2 cellular contexts compared by ENCODE assay signal in genomic region chr10:33883881-33884280, GRCh38.
TF ChIP-seq lines count a peak whose summit lies in the region.

No MANE protein-coding gene starts in this region.

TF ChIP-seq in A549, 52 proteins besides CTCF, POLR2A, EP300 and RAD21 (continued from another document):
- TF ChIP-seq, protein P1, sequence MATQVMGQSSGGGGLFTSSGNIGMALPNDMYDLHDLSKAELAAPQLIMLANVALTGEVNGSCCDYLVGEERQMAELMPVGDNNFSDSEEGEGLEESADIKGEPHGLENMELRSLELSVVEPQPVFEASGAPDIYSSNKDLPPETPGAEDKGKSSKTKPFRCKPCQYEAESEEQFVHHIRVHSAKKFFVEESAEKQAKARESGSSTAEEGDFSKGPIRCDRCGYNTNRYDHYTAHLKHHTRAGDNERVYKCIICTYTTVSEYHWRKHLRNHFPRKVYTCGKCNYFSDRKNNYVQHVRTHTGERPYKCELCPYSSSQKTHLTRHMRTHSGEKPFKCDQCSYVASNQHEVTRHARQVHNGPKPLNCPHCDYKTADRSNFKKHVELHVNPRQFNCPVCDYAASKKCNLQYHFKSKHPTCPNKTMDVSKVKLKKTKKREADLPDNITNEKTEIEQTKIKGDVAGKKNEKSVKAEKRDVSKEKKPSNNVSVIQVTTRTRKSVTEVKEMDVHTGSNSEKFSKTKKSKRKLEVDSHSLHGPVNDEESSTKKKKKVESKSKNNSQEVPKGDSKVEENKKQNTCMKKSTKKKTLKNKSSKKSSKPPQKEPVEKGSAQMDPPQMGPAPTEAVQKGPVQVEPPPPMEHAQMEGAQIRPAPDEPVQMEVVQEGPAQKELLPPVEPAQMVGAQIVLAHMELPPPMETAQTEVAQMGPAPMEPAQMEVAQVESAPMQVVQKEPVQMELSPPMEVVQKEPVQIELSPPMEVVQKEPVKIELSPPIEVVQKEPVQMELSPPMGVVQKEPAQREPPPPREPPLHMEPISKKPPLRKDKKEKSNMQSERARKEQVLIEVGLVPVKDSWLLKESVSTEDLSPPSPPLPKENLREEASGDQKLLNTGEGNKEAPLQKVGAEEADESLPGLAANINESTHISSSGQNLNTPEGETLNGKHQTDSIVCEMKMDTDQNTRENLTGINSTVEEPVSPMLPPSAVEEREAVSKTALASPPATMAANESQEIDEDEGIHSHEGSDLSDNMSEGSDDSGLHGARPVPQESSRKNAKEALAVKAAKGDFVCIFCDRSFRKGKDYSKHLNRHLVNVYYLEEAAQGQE (IDR thresholded peaks at IDR 0.05) = no peak
- TF ChIP-seq PHF8 (IDR thresholded peaks at IDR 0.05; ENCODE audit: borderline replicate concordance, low read depth) (no peak), NFE2L2 (conservative IDR thresholded peaks at IDR 0.05; ENCODE audit: low read length) (no peak), POLR2AphosphoS2 (conservative IDR thresholded peaks at IDR 0.05; ENCODE audit: low read length) (no peak), ZNF302 (CRISPR knock-in tag; IDR thresholded peaks at IDR 0.05) (no peak), E2F6 (IDR thresholded peaks at IDR 0.05; ENCODE audit: borderline replicate concordance, low read depth) (no peak), MYC (IDR thresholded peaks at IDR 0.05; ENCODE audit: borderline replicate concordance, low read length) (no peak), NR3C1 (IDR thresholded peaks at IDR 0.05) (no peak)
- TF ChIP-seq, protein P2, sequence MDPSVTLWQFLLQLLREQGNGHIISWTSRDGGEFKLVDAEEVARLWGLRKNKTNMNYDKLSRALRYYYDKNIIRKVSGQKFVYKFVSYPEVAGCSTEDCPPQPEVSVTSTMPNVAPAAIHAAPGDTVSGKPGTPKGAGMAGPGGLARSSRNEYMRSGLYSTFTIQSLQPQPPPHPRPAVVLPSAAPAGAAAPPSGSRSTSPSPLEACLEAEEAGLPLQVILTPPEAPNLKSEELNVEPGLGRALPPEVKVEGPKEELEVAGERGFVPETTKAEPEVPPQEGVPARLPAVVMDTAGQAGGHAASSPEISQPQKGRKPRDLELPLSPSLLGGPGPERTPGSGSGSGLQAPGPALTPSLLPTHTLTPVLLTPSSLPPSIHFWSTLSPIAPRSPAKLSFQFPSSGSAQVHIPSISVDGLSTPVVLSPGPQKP (IDR thresholded peaks at IDR 0.05; ENCODE audit: low read depth, low read length) = no peak

TF ChIP-seq in GM23338, 12 proteins besides CTCF, POLR2A, EP300 and RAD21 (continued from another document):
- TF ChIP-seq, protein P3, sequence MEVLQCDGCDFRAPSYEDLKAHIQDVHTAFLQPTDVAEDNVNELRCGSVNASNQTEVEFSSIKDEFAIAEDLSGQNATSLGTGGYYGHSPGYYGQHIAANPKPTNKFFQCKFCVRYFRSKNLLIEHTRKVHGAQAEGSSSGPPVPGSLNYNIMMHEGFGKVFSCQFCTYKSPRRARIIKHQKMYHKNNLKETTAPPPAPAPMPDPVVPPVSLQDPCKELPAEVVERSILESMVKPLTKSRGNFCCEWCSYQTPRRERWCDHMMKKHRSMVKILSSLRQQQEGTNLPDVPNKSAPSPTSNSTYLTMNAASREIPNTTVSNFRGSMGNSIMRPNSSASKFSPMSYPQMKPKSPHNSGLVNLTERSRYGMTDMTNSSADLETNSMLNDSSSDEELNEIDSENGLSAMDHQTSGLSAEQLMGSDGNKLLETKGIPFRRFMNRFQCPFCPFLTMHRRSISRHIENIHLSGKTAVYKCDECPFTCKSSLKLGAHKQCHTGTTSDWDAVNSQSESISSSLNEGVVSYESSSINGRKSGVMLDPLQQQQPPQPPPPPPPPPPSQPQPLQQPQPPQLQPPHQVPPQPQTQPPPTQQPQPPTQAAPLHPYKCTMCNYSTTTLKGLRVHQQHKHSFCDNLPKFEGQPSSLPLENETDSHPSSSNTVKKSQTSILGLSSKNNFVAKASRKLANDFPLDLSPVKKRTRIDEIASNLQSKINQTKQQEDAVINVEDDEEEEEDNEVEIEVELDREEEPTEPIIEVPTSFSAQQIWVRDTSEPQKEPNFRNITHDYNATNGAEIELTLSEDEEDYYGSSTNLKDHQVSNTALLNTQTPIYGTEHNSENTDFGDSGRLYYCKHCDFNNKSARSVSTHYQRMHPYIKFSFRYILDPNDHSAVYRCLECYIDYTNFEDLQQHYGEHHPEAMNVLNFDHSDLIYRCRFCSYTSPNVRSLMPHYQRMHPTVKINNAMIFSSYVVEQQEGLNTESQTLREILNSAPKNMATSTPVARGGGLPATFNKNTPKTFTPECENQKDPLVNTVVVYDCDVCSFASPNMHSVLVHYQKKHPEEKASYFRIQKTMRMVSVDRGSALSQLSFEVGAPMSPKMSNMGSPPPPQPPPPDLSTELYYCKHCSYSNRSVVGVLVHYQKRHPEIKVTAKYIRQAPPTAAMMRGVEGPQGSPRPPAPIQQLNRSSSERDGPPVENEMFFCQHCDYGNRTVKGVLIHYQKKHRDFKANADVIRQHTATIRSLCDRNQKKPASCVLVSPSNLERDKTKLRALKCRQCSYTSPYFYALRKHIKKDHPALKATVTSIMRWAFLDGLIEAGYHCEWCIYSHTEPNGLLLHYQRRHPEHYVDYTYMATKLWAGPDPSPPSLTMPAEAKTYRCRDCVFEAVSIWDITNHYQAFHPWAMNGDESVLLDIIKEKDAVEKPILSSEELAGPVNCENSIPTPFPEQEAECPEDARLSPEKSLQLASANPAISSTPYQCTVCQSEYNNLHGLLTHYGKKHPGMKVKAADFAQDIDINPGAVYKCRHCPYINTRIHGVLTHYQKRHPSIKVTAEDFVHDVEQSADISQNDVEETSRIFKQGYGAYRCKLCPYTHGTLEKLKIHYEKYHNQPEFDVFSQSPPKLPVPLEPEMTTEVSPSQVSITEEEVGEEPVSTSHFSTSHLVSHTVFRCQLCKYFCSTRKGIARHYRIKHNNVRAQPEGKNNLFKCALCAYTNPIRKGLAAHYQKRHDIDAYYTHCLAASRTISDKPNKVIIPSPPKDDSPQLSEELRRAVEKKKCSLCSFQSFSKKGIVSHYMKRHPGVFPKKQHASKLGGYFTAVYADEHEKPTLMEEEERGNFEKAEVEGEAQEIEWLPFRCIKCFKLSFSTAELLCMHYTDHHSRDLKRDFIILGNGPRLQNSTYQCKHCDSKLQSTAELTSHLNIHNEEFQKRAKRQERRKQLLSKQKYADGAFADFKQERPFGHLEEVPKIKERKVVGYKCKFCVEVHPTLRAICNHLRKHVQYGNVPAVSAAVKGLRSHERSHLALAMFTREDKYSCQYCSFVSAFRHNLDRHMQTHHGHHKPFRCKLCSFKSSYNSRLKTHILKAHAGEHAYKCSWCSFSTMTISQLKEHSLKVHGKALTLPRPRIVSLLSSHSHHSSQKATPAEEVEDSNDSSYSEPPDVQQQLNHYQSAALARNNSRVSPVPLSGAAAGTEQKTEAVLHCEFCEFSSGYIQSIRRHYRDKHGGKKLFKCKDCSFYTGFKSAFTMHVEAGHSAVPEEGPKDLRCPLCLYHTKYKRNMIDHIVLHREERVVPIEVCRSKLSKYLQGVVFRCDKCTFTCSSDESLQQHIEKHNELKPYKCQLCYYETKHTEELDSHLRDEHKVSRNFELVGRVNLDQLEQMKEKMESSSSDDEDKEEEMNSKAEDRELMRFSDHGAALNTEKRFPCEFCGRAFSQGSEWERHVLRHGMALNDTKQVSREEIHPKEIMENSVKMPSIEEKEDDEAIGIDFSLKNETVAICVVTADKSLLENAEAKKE (CRISPR knock-in tag; IDR thresholded peaks at IDR 0.05) = no peak
- no peak for TF ChIP-seq JUNB (IDR thresholded peaks at IDR 0.05; ENCODE audit: unreplicated experiment)
- TF ChIP-seq NANOG (IDR thresholded peaks at IDR 0.05; ENCODE audit: borderline replicate concordance) = no peak
- no peak for TF ChIP-seq ZNF114 (CRISPR knock-in tag; IDR thresholded peaks at IDR 0.05)
